Comparison of ENCODE assay signal across 1 cellular context in genomic region chr19:48539503-48540096, GRCh38.
TF ChIP-seq lines count a peak whose summit lies in the region.

No MANE protein-coding gene starts in this region.

TF ChIP-seq in K562, 482 proteins besides CTCF, POLR2A, EP300 and RAD21 (continued from another document):
- TF ChIP-seq C11orf30 (IDR thresholded peaks at IDR 0.05; ENCODE audit: low read depth) = peak; percentile 36; the same call in 1 of the 2 replicates
- TF ChIP-seq ZNF316 (IDR thresholded peaks at IDR 0.05) = 0 out of 2 replicates have a peak, but pooled peaks have one; percentile 2
- TF ChIP-seq ILK (tag; IDR thresholded peaks at IDR 0.05; ENCODE audit: borderline replicate concordance, low read depth) = no peak
- no peak for TF ChIP-seq PHF8 (IDR thresholded peaks at IDR 0.05; ENCODE audit: borderline replicate concordance, low read length)
- no peak for TF ChIP-seq SLC30A9 (CRISPR knock-in tag; IDR thresholded peaks at IDR 0.05)
- peak; percentile 27; the same call in 1 of the 2 replicates for TF ChIP-seq NFE2 (IDR thresholded peaks at IDR 0.05; ENCODE audit: low read depth)
- TF ChIP-seq MAFG (tag; conservative IDR thresholded peaks at IDR 0.05) = peak; percentile 59
- TF ChIP-seq ZNF717 (CRISPR knock-in tag; IDR thresholded peaks at IDR 0.05) = no peak
- TF ChIP-seq DPF2 (IDR thresholded peaks at IDR 0.05) = 0 out of 2 replicates have a peak, but pooled peaks have one; percentile 16
- no peak for TF ChIP-seq HNRNPL (IDR thresholded peaks at IDR 0.05; ENCODE audit: low read depth, low read length)
- TF ChIP-seq NFIX (CRISPR knock-in tag; IDR thresholded peaks at IDR 0.05; ENCODE audit: low read depth) = peak; percentile 99
- no peak for TF ChIP-seq BDP1 (IDR thresholded peaks at IDR 0.05; ENCODE audit: insufficient read depth, insufficient read length)
- TF ChIP-seq ATF1 (CRISPR knock-in tag; IDR thresholded peaks at IDR 0.05) = no peak
- peak; percentile 68 for TF ChIP-seq ATF1 (tag; IDR thresholded peaks at IDR 0.05)
- TF ChIP-seq NFIC (IDR thresholded peaks at IDR 0.05) = peak; percentile 100
